In the genomic region with DNA sequence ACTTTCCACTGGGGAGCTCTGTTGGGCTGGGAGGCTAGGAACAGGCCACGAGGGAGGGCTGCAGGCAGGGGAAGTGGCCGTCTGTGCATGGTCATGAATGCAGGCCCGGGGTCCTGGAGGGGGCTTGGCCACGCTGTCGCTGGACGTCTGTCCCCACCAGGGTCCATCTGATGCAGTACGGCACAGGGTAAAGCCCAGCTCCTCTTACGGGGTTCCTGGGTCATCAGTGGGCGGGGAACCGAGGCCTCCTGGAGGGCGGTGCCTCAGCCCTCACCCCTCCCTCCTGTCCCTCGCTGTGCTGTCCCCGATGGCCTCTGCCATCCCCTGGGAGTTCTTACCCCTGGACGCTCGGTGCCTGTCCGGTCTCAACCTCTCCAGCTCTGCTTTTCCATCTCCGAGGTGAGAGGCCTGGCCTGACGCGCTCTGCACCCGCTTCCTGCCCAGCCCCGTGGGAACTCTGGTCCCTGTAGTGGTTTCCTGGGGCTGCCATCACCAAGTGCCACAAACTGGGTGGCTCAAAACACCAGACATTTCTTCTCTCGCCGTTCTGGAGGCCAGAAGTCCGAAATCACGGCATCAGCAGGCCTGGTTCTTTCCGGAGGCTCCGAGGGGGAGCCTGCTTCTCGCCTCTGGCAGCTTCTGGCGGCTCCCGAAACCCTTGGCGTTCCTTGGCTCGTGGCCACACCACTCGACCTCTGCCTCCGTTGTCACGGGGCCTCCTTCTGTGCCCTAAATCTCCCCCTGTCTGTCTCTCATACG, we compare ENCODE assay signal across 8 cellular contexts.
A peak's percentile ranks its signal among the peaks of the same experiment; 100 is the strongest.
DNase-seq lines count a peak whose midpoint lies in the region; ATAC-seq, FAIRE-seq and TF ChIP-seq lines count a peak whose summit lies in the region.

No MANE protein-coding gene starts in this region.

- TF ChIP-seq CTCF in GM06990 (IDR thresholded peaks at IDR 0.05; ENCODE audit: insufficient read depth, low read length, poor library complexity, severe bottlenecking) (no peak), fibroblast of lung (conservative IDR thresholded peaks at IDR 0.05 in 1 of 2, IDR thresholded peaks at IDR 0.05 in 1 of 2; ENCODE audit: low read depth in 1 of 2, low read length in 2 of 2) (no peak), pancreas (IDR thresholded peaks at IDR 0.05) (no peak), D721Med (IDR thresholded peaks at IDR 0.05; ENCODE audit: insufficient read depth, missing control alignments) (no peak)
- no peak for TF ChIP-seq CTCF in CD4-positive, alpha-beta T cell (IDR thresholded peaks at IDR 0.05)

- no peaks in the 10 kb centered on the region for H3K36me3 Mint-ChIP-seq in CD4-positive, alpha-beta T cell (ENCODE audit: low read depth)

- H3K36me3 ChIP-seq in GM06990 (ENCODE audit: control insufficient read depth, insufficient read depth, low read length) (no peaks in the 10 kb centered on the region; the same call in 1 of the 2 replicates), fibroblast of lung (ENCODE audit: control insufficient read depth, insufficient read depth, low read length) (peaks cover 9% of the 10 kb centered on the region), pancreas (no peaks in the 10 kb centered on the region)

- H3K9me3 ChIP-seq in fibroblast of lung (ENCODE audit: control insufficient read depth, insufficient read depth, low read depth, low read length) (no peaks in the 10 kb centered on the region), pancreas (no peaks in the 10 kb centered on the region)
- H3K9me3 ChIP-seq in CD4-positive, alpha-beta T cell (ENCODE audit: control insufficient read depth, low read length), result no peaks in the 10 kb centered on the region

- H3K9ac ChIP-seq in fibroblast of lung (ENCODE audit: insufficient read depth, low read length), result peak overlapping the region; percentile 85

- peak in 2 of 4 donors; percentile 0 to 1 for ATAC-seq in pancreas
- ATAC-seq in CD4-positive, alpha-beta T cell (ENCODE audit: poor library complexity), result no peak

- H4K20me1 ChIP-seq in fibroblast of lung (ENCODE audit: control insufficient read depth, extremely low read depth, insufficient read depth, low read length), result no peaks in the 10 kb centered on the region

- H3K27me3 ChIP-seq in GM06990 (replicated peaks; ENCODE audit: control insufficient read depth, insufficient read depth, low read length), result no peaks in the 10 kb centered on the region
- H3K27me3 ChIP-seq in fibroblast of lung (ENCODE audit: control insufficient read depth, insufficient read depth, low read length), result no peaks in the 10 kb centered on the region
- H3K27me3 ChIP-seq in pancreas, result no peaks in the 10 kb centered on the region
- no peaks in the 10 kb centered on the region for H3K27me3 ChIP-seq in CD4-positive, alpha-beta T cell (ENCODE audit: control insufficient read depth, insufficient read depth, low read length)

- no peak overlapping the region for H3K27ac Mint-ChIP-seq in CD4-positive, alpha-beta T cell

- H3K79me2 ChIP-seq in fibroblast of lung (ENCODE audit: control insufficient read depth, insufficient read depth, low read length), result peaks cover 64% of the 10 kb centered on the region

- peaks cover 60% of the 10 kb centered on the region for H3K4me1 Mint-ChIP-seq in CD4-positive, alpha-beta T cell (ENCODE audit: low read depth)

- H3K4me2 ChIP-seq in fibroblast of lung (ENCODE audit: extremely low read depth, insufficient read depth, low read length), result peak overlapping the region; percentile 85

- H3K4me1 ChIP-seq in fibroblast of lung (ENCODE audit: control insufficient read depth, extremely low read depth, insufficient read depth, low read length) (peaks cover 41% of the 10 kb centered on the region), pancreas (peaks cover 0 to 12% (median 0%) of the 10 kb centered on the region in 3 donors)

- DNase-seq in GM06990 (ENCODE audit: extremely low read depth, insufficient read length), result peak; percentile 76
- DNase-seq in RPMI7951 (ENCODE audit: low read depth), result peak; percentile 81
- peak; percentile 62 to 87 for DNase-seq in fibroblast of lung (ENCODE audit: low read depth in 2 of 2)
- peak in 2 of 6 donors; percentile 14 to 73 for DNase-seq in pancreas
- no peak for DNase-seq in D721Med (ENCODE audit: insufficient read length, low spot score)
- no peak for DNase-seq in GM03348 (ENCODE audit: low spot score)
- no peak for DNase-seq in hypothalamus (lab: John Stamatoyannopoulos, UW)
- DNase-seq in CD4-positive, alpha-beta T cell, result no peak

- H3K27ac ChIP-seq in fibroblast of lung (ENCODE audit: insufficient read depth, low read length), result peak overlapping the region; percentile 98
- H3K27ac ChIP-seq in pancreas, result peak overlapping the region; percentile 37 to 85 (median 60)
- no peak overlapping the region for H3K27ac ChIP-seq in CD4-positive, alpha-beta T cell (ENCODE audit: low read depth, low read length)

- POLR2A ChIA-PET in CD4-positive, alpha-beta T cell (lab: Charles Lee), result no interaction called here

- no peaks in the 10 kb centered on the region for H3K9me3 Mint-ChIP-seq in CD4-positive, alpha-beta T cell

- CTCF ChIA-PET in CD4-positive, alpha-beta T cell (lab: Charles Lee), result interaction anchor here (0.7 kb wide), 1 partner anchor 102 kb away, joined by 3 read pairs; no protein-coding TSS in a partner anchor

- H2AFZ ChIP-seq in fibroblast of lung (ENCODE audit: low read length), result no peak overlapping the region

- FAIRE-seq in pancreas (lab: Jason Lieb, UNC), result no peak
- no peak for FAIRE-seq in D721Med (lab: Jason Lieb, UNC)

- H3K4me3 Mint-ChIP-seq in CD4-positive, alpha-beta T cell, result no peak overlapping the region

- intact Hi-C loops in pancreas (cut with DNase I), result loop anchor here in 1 of 3 donors (10.0 kb wide), 1 partner anchor 171 kb away; no protein-coding TSS in a partner anchor
- intact Hi-C loops in CD4-positive, alpha-beta T cell (cut with DNase I, micrococcal nuclease), result loop anchor here in 1 of 2 experiments (10.0 kb wide), 1 partner anchor 691 kb away; no protein-coding TSS in a partner anchor

- peak overlapping the region; percentile 79 for H3K4me3 ChIP-seq in GM06990 (replicated peaks; ENCODE audit: low read depth, low read length)
- peak overlapping the region; percentile 31 to 51 (median 38) for H3K4me3 ChIP-seq in fibroblast of lung (replicated peaks in 1 of 4; ENCODE audit: control extremely low read depth in 1 of 4, insufficient read depth in 1 of 4, low read depth in 3 of 4, low read length in 4 of 4)
- no peak overlapping the region for H3K4me3 ChIP-seq in pancreas

- 86 to 92% methylated on average over 36 of the region's 36 CpGs for WGBS in pancreas, 2 donors

- no peaks in the 10 kb centered on the region for H3K27me3 Mint-ChIP-seq in CD4-positive, alpha-beta T cell

Comparison
In these comparisons a context has a peak if more than half of its experiments do, and no peak if none do; other contexts are left out.
1. DNase-seq: peak in GM06990 (single experiment), RPMI7951 (single experiment) and fibroblast of lung (2 of 2); none in D721Med (single experiment), GM03348 (single experiment), hypothalamus (0 of 51) and CD4-positive, alpha-beta T cell (0 of 10).
2. H3K4me3 ChIP-seq: peak in GM06990 (single experiment) and fibroblast of lung (4 of 4); none in pancreas (0 of 4).